In the genomic region with DNA sequence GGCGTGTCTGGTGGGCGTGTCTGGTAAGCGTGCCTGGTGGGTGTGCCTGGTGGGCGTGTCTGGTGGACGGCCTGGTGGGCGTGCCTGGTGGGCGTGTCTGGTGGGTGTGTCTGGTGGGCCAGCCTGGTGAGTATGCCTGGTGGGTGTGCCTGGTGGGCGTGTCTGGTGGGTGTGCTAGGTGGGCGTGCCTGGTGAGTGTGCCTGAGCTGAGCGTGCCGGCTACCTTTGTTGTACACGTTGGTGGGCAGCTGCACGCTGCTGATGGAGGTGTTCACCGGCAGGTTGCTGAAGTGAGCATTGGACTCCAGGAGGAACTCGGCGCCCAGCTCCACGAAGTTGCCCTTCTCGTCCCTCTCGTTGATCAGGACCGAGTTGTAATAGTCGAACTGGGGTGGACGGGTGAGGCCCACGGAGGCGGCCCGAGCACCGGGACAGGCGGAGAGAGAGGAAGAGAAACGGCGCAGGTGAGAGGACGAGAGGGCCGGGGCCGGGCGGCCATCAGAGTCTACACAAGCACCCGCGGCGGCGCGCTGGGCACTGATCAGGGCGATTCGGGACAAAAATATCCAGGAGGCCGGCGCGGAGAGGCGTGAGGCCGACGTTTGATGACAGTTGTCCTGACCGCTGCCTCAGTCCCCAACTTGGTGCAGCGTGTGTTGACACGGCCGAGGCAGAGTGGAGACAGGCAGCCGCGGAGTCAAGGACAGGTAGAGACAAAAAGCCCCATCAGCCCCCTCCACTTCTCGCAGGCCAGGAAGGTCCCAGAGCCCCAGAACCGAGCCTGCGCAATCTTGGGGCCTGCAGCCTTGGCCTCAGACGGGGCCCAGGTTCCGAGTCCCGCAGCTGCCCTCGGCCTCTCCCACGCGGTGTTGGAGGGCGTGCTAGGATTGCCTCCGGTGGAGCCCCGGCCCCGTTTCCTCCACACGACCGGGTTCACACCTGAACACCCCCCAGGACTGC, we compare ENCODE assay signal across 1 cellular context.
TF ChIP-seq lines count a peak whose summit lies in the region.

No MANE protein-coding gene starts in this region.

TF ChIP-seq in H1, 55 proteins besides CTCF, POLR2A, EP300 and RAD21 (continued from another document):
- TF ChIP-seq, protein P1, sequence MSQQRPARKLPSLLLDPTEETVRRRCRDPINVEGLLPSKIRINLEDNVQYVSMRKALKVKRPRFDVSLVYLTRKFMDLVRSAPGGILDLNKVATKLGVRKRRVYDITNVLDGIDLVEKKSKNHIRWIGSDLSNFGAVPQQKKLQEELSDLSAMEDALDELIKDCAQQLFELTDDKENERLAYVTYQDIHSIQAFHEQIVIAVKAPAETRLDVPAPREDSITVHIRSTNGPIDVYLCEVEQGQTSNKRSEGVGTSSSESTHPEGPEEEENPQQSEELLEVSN (IDR thresholded peaks at IDR 0.05), result no peak
- TF ChIP-seq SP2 (IDR thresholded peaks at IDR 0.05; ENCODE audit: low read length) (no peak), GABPA (IDR thresholded peaks at IDR 0.05; ENCODE audit: borderline replicate concordance, insufficient read depth, low read length) (no peak), KDM5A (IDR thresholded peaks at IDR 0.05; ENCODE audit: low read length) (no peak), JUND (IDR thresholded peaks at IDR 0.05; ENCODE audit: low read length) (no peak), ASH2L (IDR thresholded peaks at IDR 0.05; ENCODE audit: low read length) (no peak), TEAD4 (IDR thresholded peaks at IDR 0.05; ENCODE audit: low read depth, low read length) (no peak), ZNF274 (IDR thresholded peaks at IDR 0.05; ENCODE audit: borderline replicate concordance, extremely low read depth, low read length) (no peak), KDM1A (IDR thresholded peaks at IDR 0.05; ENCODE audit: borderline replicate concordance, low read length) (no peak), RXRA (IDR thresholded peaks at IDR 0.05; ENCODE audit: insufficient read depth, low read depth, low read length) (no peak)
